In the genomic region with DNA sequence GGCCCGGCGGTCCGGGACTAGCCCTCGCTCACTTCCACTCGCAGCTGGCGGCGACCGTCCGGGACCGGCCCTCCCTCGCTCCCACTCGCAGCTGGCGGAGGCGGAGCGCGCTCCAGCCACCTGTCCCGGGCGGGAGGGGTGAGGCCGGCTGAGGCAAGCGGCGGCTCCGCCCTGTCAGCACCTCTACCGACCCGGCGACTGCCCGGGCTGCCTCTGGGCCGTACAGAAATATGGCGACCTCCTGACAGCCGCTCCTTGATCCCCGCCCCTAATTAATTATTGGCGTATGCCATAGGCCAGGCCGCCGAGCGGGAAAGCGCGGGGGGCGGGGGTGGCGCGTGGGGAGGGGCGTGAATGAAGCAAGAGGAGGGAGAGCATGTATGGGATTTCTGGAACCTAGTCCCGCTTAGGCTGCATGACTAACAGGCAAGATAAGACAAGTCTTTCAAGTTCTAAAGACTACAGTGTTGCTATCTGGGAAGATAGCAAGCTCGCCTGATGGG, we compare ENCODE assay signal across 8 cellular contexts. TPM values are rescaled to one million over a fixed set of nuclear protein-coding genes. Genes with fewer than 3 reads are reported as not detected.
DNase-seq lines count a peak whose midpoint lies in the region; ATAC-seq and TF ChIP-seq lines count a peak whose summit lies in the region.

A gene (minus strand): TSS at position 200 of the 503 bp plus-strand sequence. CDS start 243 bp downstream, outside the sequence.

- H3K4me3 Mint-ChIP-seq in activated T-cell treated with anti-CD3 and anti-CD28 coated beads, Interleukin-2, amount 50 U/mL, for 24 hours: peak within 1 kb of the TSS; percentile 72

- H3K27me3 Mint-ChIP-seq in activated T-cell treated with anti-CD3 and anti-CD28 coated beads, Interleukin-2, amount 50 U/mL, for 24 hours: peaks cover 18% of the 10 kb centered on the region

- peaks cover 11% of the 10 kb centered on the region for H3K4me1 Mint-ChIP-seq in activated T-cell treated with anti-CD3 and anti-CD28 coated beads, Interleukin-2, amount 50 U/mL, for 24 hours (ENCODE audit: low read depth)

- no peaks in the 10 kb centered on the region for H3K9me3 ChIP-seq in mucosa of descending colon

- TF ChIP-seq CTCF in AG09319 (IDR thresholded peaks at IDR 0.05; ENCODE audit: low read depth, low read length) (no peak), mucosa of descending colon (IDR thresholded peaks at IDR 0.05) (no peak)

- TF ChIP-seq POLR2A in erythroblast (IDR thresholded peaks at IDR 0.05; ENCODE audit: low read length): no peak

- H3K36me3 ChIP-seq in mucosa of descending colon (ENCODE audit: low read depth): no peaks in the 10 kb centered on the region

- peak; percentile 74 for ATAC-seq in GM19351 (IDR thresholded peaks at IDR 0.05; ENCODE audit: unreplicated experiment)
- ATAC-seq in HG03558 (IDR thresholded peaks at IDR 0.05; ENCODE audit: extremely low read depth, unreplicated experiment): peak; percentile 59
- peak; percentile 96 for ATAC-seq in mucosa of descending colon

- intact Hi-C loops in mucosa of descending colon (cut with DNase I, micrococcal nuclease): no loop called here

- no peaks in the 10 kb centered on the region for H3K4me1 ChIP-seq in mucosa of descending colon (ENCODE audit: low read depth)

- H3K9me3 Mint-ChIP-seq in activated T-cell treated with anti-CD3 and anti-CD28 coated beads, Interleukin-2, amount 50 U/mL, for 24 hours: no peaks in the 10 kb centered on the region

- peak within 1 kb of the TSS; percentile 29 for H3K27ac Mint-ChIP-seq in activated T-cell treated with anti-CD3 and anti-CD28 coated beads, Interleukin-2, amount 50 U/mL, for 24 hours

- DNase-seq in AG09319 (ENCODE audit: extremely low read depth, low read depth) (peak; percentile 34), NOMO-1 (lab: John Stamatoyannopoulos, UW; ENCODE audit: unreplicated experiment in 2 of 2) (peak; percentile 21 to 26), erythroblast (lab: John Stamatoyannopoulos, UW) (peak; percentile 11 to 23), mucosa of descending colon (peak; percentile 76 to 85 (median 82))
- peak; percentile 79 for DNase-seq in activated T-cell treated with anti-CD3 and anti-CD28 coated beads, Interleukin-2, amount 50 U/mL, for 24 hours
- DNase-seq in stimulated activated CD8-positive, alpha-beta memory T cell treated with anti-CD3 and anti-CD28 coated beads, Interleukin-2, amount 100 ng/mL, for 48 hours (ENCODE audit: low read depth in 2 of 2): peak; percentile 42 to 50

- H3K36me3 Mint-ChIP-seq in activated T-cell treated with anti-CD3 and anti-CD28 coated beads, Interleukin-2, amount 50 U/mL, for 24 hours (ENCODE audit: low read depth): no peaks in the 10 kb centered on the region

- peak within 1 kb of the TSS; percentile 32 for H3K4me3 ChIP-seq in mucosa of descending colon

RNA-seq across cellular contexts. Expression of the gene that starts here (rescaled TPM):
- 1 to 10 TPM; 7.6 to 9.7 (median 8.0) TPM for total RNA-seq in mucosa of descending colon

Comparison
In these comparisons a context has a peak if more than half of its experiments do, and no peak if none do; other contexts are left out.
1. Peak in every context shown above with its lines: DNase-seq, ATAC-seq and H3K4me3 ChIP-seq.
2. DNase-seq: peak in every context shown above with its lines; median percentile 82 in mucosa of descending colon; 79 in activated T-cell treated with anti-CD3 and anti-CD28 coated beads, Interleukin-2, amount 50 U/mL, for 24 hours; 46 in stimulated activated CD8-positive, alpha-beta memory T cell treated with anti-CD3 and anti-CD28 coated beads, Interleukin-2, amount 100 ng/mL, for 48 hours; 34 in AG09319; 24 in NOMO-1; 17 in erythroblast.